In genomic region chr12:54398995-54399793, GRCh38 we compare ENCODE assay signal across 8 cellular contexts. TPM values are rescaled to one million over a fixed set of nuclear protein-coding genes. Genes with fewer than 3 reads are reported as not detected.
DNase-seq lines count a peak whose midpoint lies in the region; ATAC-seq and TF ChIP-seq lines count a peak whose summit lies in the region.

No MANE protein-coding gene starts in this region.

- no peaks in the 10 kb centered on the region for H3K9me3 ChIP-seq in heart left ventricle

- H2AFZ ChIP-seq in GM23338, result no peak overlapping the region

- WGBS in heart left ventricle, 4 donors, result 75 to 79% (median 78%) methylated on average over 8 of the region's 8 CpGs

- no peak overlapping the region for H3K27ac ChIP-seq in GM23338 (ENCODE audit: low read depth)
- peak overlapping the region in 1 of 12 donors; percentile 73 for H3K27ac ChIP-seq in heart left ventricle

- H3F3A ChIP-seq in GM23338 (replicated peaks; ENCODE audit: low read depth), result no peaks in the 10 kb centered on the region

- H3K4me2 ChIP-seq in GM23338, result no peak overlapping the region

- H3K9me3 Mint-ChIP-seq in GM23338, result no peaks in the 10 kb centered on the region
- H3K9me3 Mint-ChIP-seq in activated naive CD8-positive, alpha-beta T cell treated with anti-CD3 and anti-CD28 coated beads, Interleukin-2, amount 10 ng/mL, durations not matched to agents 7 days and 5 days, result no peaks in the 10 kb centered on the region

- H3K4me1 ChIP-seq in GM23338 (ENCODE audit: insufficient read depth), result no peaks in the 10 kb centered on the region
- peaks cover 0 to 20% (median 3%) of the 10 kb centered on the region in 12 donors for H3K4me1 ChIP-seq in heart left ventricle

- POLR2A ChIA-PET in activated naive CD8-positive, alpha-beta T cell treated with anti-CD3 and anti-CD28 coated beads, Interleukin-2, amount 10 ng/mL, durations not matched to agents 7 days and 5 days (lab: Charles Lee), result interaction anchor here (0.6 to 2.1 kb wide), 8 partner anchors 10 to 120 kb away, joined by 3 to 15 read pairs (median 4); partner anchors contain the start of gene ITGA5

- H3K79me2 ChIP-seq in GM23338 (replicated peaks; ENCODE audit: insufficient read depth), result no peaks in the 10 kb centered on the region

- H3K27me3 ChIP-seq in GM23338 (ENCODE audit: insufficient read depth), result no peaks in the 10 kb centered on the region
- no peaks in the 10 kb centered on the region for H3K27me3 ChIP-seq in heart left ventricle

- H3K36me3 ChIP-seq in GM23338 (ENCODE audit: insufficient read depth) (peaks cover 5% of the 10 kb centered on the region; the same call in 1 of the 2 replicates), heart left ventricle (peaks cover 0 to 100% (median 97%) of the 10 kb centered on the region in 9 donors)

- H3K9me2 ChIP-seq in GM23338 (ENCODE audit: insufficient read depth), result no peaks in the 10 kb centered on the region

- peaks cover 4% of the 10 kb centered on the region for H3K27me3 Mint-ChIP-seq in GM23338 (ENCODE audit: insufficient read depth, low read depth, poor library complexity)
- no peaks in the 10 kb centered on the region for H3K27me3 Mint-ChIP-seq in activated naive CD8-positive, alpha-beta T cell treated with anti-CD3 and anti-CD28 coated beads, Interleukin-2, amount 10 ng/mL, durations not matched to agents 7 days and 5 days

- H3K4me3 Mint-ChIP-seq in GM23338, result no peak overlapping the region
- H3K4me3 Mint-ChIP-seq in activated naive CD8-positive, alpha-beta T cell treated with anti-CD3 and anti-CD28 coated beads, Interleukin-2, amount 10 ng/mL, durations not matched to agents 7 days and 5 days, result no peak overlapping the region

- H3K4me3 ChIP-seq in GM23338 (no peak overlapping the region), heart left ventricle (no peak overlapping the region)

- intact Hi-C loops in heart left ventricle (cut with DNase I), result loop anchor here in 7 of 10 donors (1.0 to 2.0 kb wide), 2 partner anchors 40 kb away; no protein-coding TSS in a partner anchor

- TF ChIP-seq POLR2A in heart left ventricle (IDR thresholded peaks at IDR 0.05), result no peak

- peaks cover 4% of the 10 kb centered on the region; the same call in 2 of the 3 replicates for H3K4me1 Mint-ChIP-seq in GM23338
- H3K4me1 Mint-ChIP-seq in activated naive CD8-positive, alpha-beta T cell treated with anti-CD3 and anti-CD28 coated beads, Interleukin-2, amount 10 ng/mL, durations not matched to agents 7 days and 5 days, result peaks cover 15% of the 10 kb centered on the region

- peaks cover 69% of the 10 kb centered on the region for H3K36me3 Mint-ChIP-seq in GM23338 (ENCODE audit: low read depth)
- H3K36me3 Mint-ChIP-seq in activated naive CD8-positive, alpha-beta T cell treated with anti-CD3 and anti-CD28 coated beads, Interleukin-2, amount 10 ng/mL, durations not matched to agents 7 days and 5 days, result peaks cover 30% of the 10 kb centered on the region

- H3K27ac Mint-ChIP-seq in GM23338, result no peak overlapping the region
- H3K27ac Mint-ChIP-seq in activated naive CD8-positive, alpha-beta T cell treated with anti-CD3 and anti-CD28 coated beads, Interleukin-2, amount 10 ng/mL, durations not matched to agents 7 days and 5 days, result no peak overlapping the region

- TF ChIP-seq CTCF in GM23338 (conservative IDR thresholded peaks at IDR 0.05; ENCODE audit: low read depth in 2 of 2) (peak; percentile 100), heart left ventricle (IDR thresholded peaks at IDR 0.05) (peak; percentile 97 to 99 (median 99))

- DNase-seq in DMS153 (lab: John Stamatoyannopoulos, UW) (peak; percentile 29), GM23338 (ENCODE audit: low spot score) (peak; percentile 89), NCI-H1092 treated with DMSO at 0.1 percent for 48 hours (lab: John Stamatoyannopoulos, UW) (peak; percentile 86), SW480 (ENCODE audit: low spot score) (peak; percentile 72), heart left ventricle (peak; percentile 82 to 92 (median 85)), retina (peak; percentile 92), mesenteric fat pad (ENCODE audit: low spot score) (no peak)
- peak; percentile 86 for DNase-seq in activated naive CD8-positive, alpha-beta T cell treated with anti-CD3 and anti-CD28 coated beads, Interleukin-2, amount 10 ng/mL, durations not matched to agents 7 days and 5 days

- no peaks in the 10 kb centered on the region; the same call in 1 of the 2 replicates for H4K20me1 ChIP-seq in GM23338 (replicated peaks; ENCODE audit: insufficient read depth)

- ATAC-seq in GM23338 (peak; percentile 96), heart left ventricle (peak; percentile 76 to 86 (median 84))
- peak; percentile 89 for ATAC-seq in activated naive CD8-positive, alpha-beta T cell treated with anti-CD3 and anti-CD28 coated beads, Interleukin-2, amount 10 ng/mL, durations not matched to agents 7 days and 5 days (ENCODE audit: low read depth)

TF ChIP-seq in GM23338, 12 proteins besides CTCF, POLR2A, EP300 and RAD21 (continues in another document):
- TF ChIP-seq EZH2phosphoT487 (IDR thresholded peaks at IDR 0.05; ENCODE audit: unreplicated experiment) (no peak), ZNF114 (CRISPR knock-in tag; IDR thresholded peaks at IDR 0.05) (no peak), EZH2 (IDR thresholded peaks at IDR 0.05; ENCODE audit: low read depth, unreplicated experiment) (no peak), JUNB (IDR thresholded peaks at IDR 0.05; ENCODE audit: unreplicated experiment) (no peak), ZNF331 (CRISPR knock-in tag; IDR thresholded peaks at IDR 0.05; ENCODE audit: low read depth) (no peak), NANOG (IDR thresholded peaks at IDR 0.05; ENCODE audit: borderline replicate concordance) (no peak)

RNA-seq across cellular contexts. Expression of gene ZNF385A, which starts 14.7 kb away (rescaled TPM):
- 10.9 and 22.3 TPM in 2 replicates for total RNA-seq in GM23338 (2014; rRNA removed; shearing (Covaris generic))
- polyA plus RNA-seq in GM23338 (2016; fragmentation: Nextera tagmentation; extraction: Ambion mirVana), result 19.6 and 21.7 TPM in 2 replicates
- 1 to 10 TPM; 1.4 to 2.0 TPM for total RNA-seq in activated naive CD8-positive, alpha-beta T cell treated with anti-CD3 and anti-CD28 coated beads, Interleukin-2, amount 10 ng/mL, durations not matched to agents 7 days and 5 days
- total RNA-seq in heart left ventricle, result 10 to 100 TPM in 4 of 9 donors, 1 to 10 TPM in 5; 3.6 to 22.7 (median 6.7) TPM
- 1 to 10 TPM; 5.3 TPM for polyA plus RNA-seq in heart left ventricle
- 31.9 TPM for total RNA-seq in mesenteric fat pad

RNA-seq across cellular contexts. Expression of gene ITGA5, which starts 19.9 kb away (rescaled TPM):
- total RNA-seq in GM23338 (2014; rRNA removed; shearing (Covaris generic)), result 23.7 and 24.2 TPM in 2 replicates
- polyA plus RNA-seq in GM23338 (2016; fragmentation: Nextera tagmentation; extraction: Ambion mirVana) (5.9 and 7.3 TPM in 2 replicates), heart left ventricle (100 to 1,000 TPM in 1 of 2 donors, 10 to 100 TPM in 1; 33.2 to 301 TPM)
- 10 to 100 TPM; 84.5 to 90.6 TPM for total RNA-seq in activated naive CD8-positive, alpha-beta T cell treated with anti-CD3 and anti-CD28 coated beads, Interleukin-2, amount 10 ng/mL, durations not matched to agents 7 days and 5 days
- total RNA-seq in heart left ventricle (100 to 1,000 TPM in 2 of 9 donors, 10 to 100 TPM in 7; 41.6 to 128 (median 55.0) TPM), mesenteric fat pad (125 TPM)

RNA-seq across cellular contexts. Expression of gene GPR84, which starts 34.9 kb away (rescaled TPM):
- not detected in 2 replicates for total RNA-seq in GM23338 (2014; rRNA removed; shearing (Covaris generic))
- polyA plus RNA-seq in GM23338 (2016; fragmentation: Nextera tagmentation; extraction: Ambion mirVana) (not detected in 2 replicates), heart left ventricle (under 1 TPM in 1 of 2 donors, not detected in 1; 0.37 TPM)
- total RNA-seq in activated naive CD8-positive, alpha-beta T cell treated with anti-CD3 and anti-CD28 coated beads, Interleukin-2, amount 10 ng/mL, durations not matched to agents 7 days and 5 days, result under 1 TPM; 0.39 to 0.65 TPM
- total RNA-seq in heart left ventricle (1 to 10 TPM in 2 of 9 donors, under 1 TPM in 2, not detected in 5; 0.21 to 4.4 (median 0.94) TPM), mesenteric fat pad (2.3 TPM)
